In genomic region chr15:41791547-41791937, GRCh38 we compare ENCODE assay signal across 8 cellular contexts. TPM values are rescaled to one million over a fixed set of nuclear protein-coding genes. Genes with fewer than 3 reads are reported as not detected.
A peak's percentile ranks its signal among the peaks of the same experiment; 100 is the strongest.
DNase-seq lines count a peak whose midpoint lies in the region; ATAC-seq and TF ChIP-seq lines count a peak whose summit lies in the region.

No MANE protein-coding gene starts in this region.

- H3K4me3 ChIP-seq in DOHH2 (ENCODE audit: low read length) (peak overlapping the region; percentile 6; the same call in 1 of the 2 replicates), PC-9 (no peak overlapping the region), fibroblast of lung (replicated peaks in 1 of 4; ENCODE audit: control extremely low read depth in 1 of 4, insufficient read depth in 1 of 4, low read depth in 3 of 4, low read length in 4 of 4) (no peak overlapping the region), sigmoid colon (no peak overlapping the region)

- CTCF ChIA-PET in PC-9 (lab: Charles Lee): no interaction called here

- TF ChIP-seq EP300 in sigmoid colon (IDR thresholded peaks at IDR 0.05): no peak

- H3K9me2 ChIP-seq in DOHH2 (replicated peaks; ENCODE audit: control insufficient read depth, low read length) (no peaks in the 10 kb centered on the region), PC-9 (ENCODE audit: insufficient read depth) (no peaks in the 10 kb centered on the region)

- H2AFZ ChIP-seq in PC-9 (no peak overlapping the region), fibroblast of lung (ENCODE audit: low read length) (no peak overlapping the region)

- 87 to 94% methylated on average over 4 of the region's 4 CpGs for WGBS in sigmoid colon, 2 donors

- H3K79me2 ChIP-seq in DOHH2 (ENCODE audit: control insufficient read depth, low read length) (no peaks in the 10 kb centered on the region), PC-9 (ENCODE audit: low read depth) (no peaks in the 10 kb centered on the region), fibroblast of lung (ENCODE audit: control insufficient read depth, insufficient read depth, low read length) (peaks cover 17% of the 10 kb centered on the region)

- intact Hi-C loops in PC-9 (cut with micrococcal nuclease; ENCODE audit: unreplicated experiment): no loop called here
- intact Hi-C loops in sigmoid colon (cut with DNase I): no loop called here
- intact Hi-C loops in head of caudate nucleus (cut with DNase I): no loop called here

- H3K36me3 ChIP-seq in DOHH2 (ENCODE audit: control insufficient read depth, low read length) (no peaks in the 10 kb centered on the region), PC-9 (ENCODE audit: low read depth) (no peaks in the 10 kb centered on the region), fibroblast of lung (ENCODE audit: control insufficient read depth, insufficient read depth, low read length) (no peaks in the 10 kb centered on the region), sigmoid colon (no peaks in the 10 kb centered on the region)

- no peak for TF ChIP-seq POLR2A in sigmoid colon (IDR thresholded peaks at IDR 0.05)

- H3K4me2 ChIP-seq in DOHH2 (ENCODE audit: low read length): peak overlapping the region; percentile 31
- no peak overlapping the region for H3K4me2 ChIP-seq in PC-9
- H3K4me2 ChIP-seq in fibroblast of lung (ENCODE audit: extremely low read depth, insufficient read depth, low read length): no peak overlapping the region

- H3K4me1 ChIP-seq in DOHH2 (ENCODE audit: control insufficient read depth, low read length): peaks cover 50% of the 10 kb centered on the region
- peaks cover 16% of the 10 kb centered on the region for H3K4me1 ChIP-seq in PC-9 (replicated peaks; ENCODE audit: insufficient read depth)
- H3K4me1 ChIP-seq in fibroblast of lung (ENCODE audit: control insufficient read depth, extremely low read depth, insufficient read depth, low read length): peaks cover 20% of the 10 kb centered on the region
- H3K4me1 ChIP-seq in sigmoid colon: peaks cover 0 to 51% (median 45%) of the 10 kb centered on the region in 4 donors

- H3K27ac ChIP-seq in DOHH2 (ENCODE audit: low read depth, low read length) (no peak overlapping the region), PC-9 (0 out of 2 replicates have a peak overlapping the region, but pooled peaks have one; percentile 43), fibroblast of lung (ENCODE audit: insufficient read depth, low read length) (peak overlapping the region; percentile 76), sigmoid colon (peak overlapping the region in 3 of 4 donors; percentile 13 to 67 (median 19))

- H3K9ac ChIP-seq in fibroblast of lung (ENCODE audit: insufficient read depth, low read length): no peak overlapping the region

- no peak for DNase-seq in PC-9
- DNase-seq in fibroblast of lung (ENCODE audit: low read depth in 2 of 2): no peak
- DNase-seq in sigmoid colon: no peak
- no peak for DNase-seq in head of caudate nucleus
- no peak for DNase-seq in iPS-NIHi11 (ENCODE audit: low spot score)
- no peak for DNase-seq in cerebellar cortex (ENCODE audit: low spot score)

- TF ChIP-seq CTCF in DOHH2 (IDR thresholded peaks at IDR 0.05; ENCODE audit: low read depth, low read length, poor library complexity, severe bottlenecking) (no peak), PC-9 (conservative IDR thresholded peaks at IDR 0.05) (no peak), fibroblast of lung (conservative IDR thresholded peaks at IDR 0.05 in 1 of 2, IDR thresholded peaks at IDR 0.05 in 1 of 2; ENCODE audit: low read depth in 1 of 2, low read length in 2 of 2) (no peak), sigmoid colon (IDR thresholded peaks at IDR 0.05) (no peak)

- BruUV-seq in PC-9 (replicated peaks; lab: Mats Ljungman, UMichigan): no TSS peak

- H4K20me1 ChIP-seq in DOHH2 (ENCODE audit: control insufficient read depth, insufficient read depth, low read depth, low read length) (no peaks in the 10 kb centered on the region), PC-9 (ENCODE audit: insufficient read depth) (no peaks in the 10 kb centered on the region), fibroblast of lung (ENCODE audit: control insufficient read depth, extremely low read depth, insufficient read depth, low read length) (no peaks in the 10 kb centered on the region)

- H3K9me3 ChIP-seq in DOHH2 (ENCODE audit: control insufficient read depth, insufficient read depth, low read length): no peaks in the 10 kb centered on the region
- no peaks in the 10 kb centered on the region for H3K9me3 ChIP-seq in PC-9 (ENCODE audit: insufficient read depth, low read depth)
- no peaks in the 10 kb centered on the region for H3K9me3 ChIP-seq in fibroblast of lung (ENCODE audit: control insufficient read depth, insufficient read depth, low read depth, low read length)
- no peaks in the 10 kb centered on the region for H3K9me3 ChIP-seq in sigmoid colon

- no peaks in the 10 kb centered on the region for H3K27me3 ChIP-seq in DOHH2 (ENCODE audit: control insufficient read depth, low read length)
- H3K27me3 ChIP-seq in PC-9 (ENCODE audit: insufficient read depth, low read depth): no peaks in the 10 kb centered on the region
- H3K27me3 ChIP-seq in fibroblast of lung (ENCODE audit: control insufficient read depth, insufficient read depth, low read length): no peaks in the 10 kb centered on the region
- no peaks in the 10 kb centered on the region for H3K27me3 ChIP-seq in sigmoid colon

- POLR2A ChIA-PET in PC-9 (lab: Charles Lee; ENCODE audit: unreplicated experiment): interaction anchor here (0.6 to 1.1 kb wide), 2 partner anchors 17 to 169 kb away, joined by 3 to 6 read pairs; partner anchors contain the start of gene MAPKBP1

- 0 out of 2 replicates have a peak, but pooled peaks cover 2% of the 10 kb centered on the region for H3F3A ChIP-seq in DOHH2 (ENCODE audit: control insufficient read depth, insufficient read depth)
- no peaks in the 10 kb centered on the region for H3F3A ChIP-seq in PC-9 (ENCODE audit: insufficient read depth, low read depth)

- ATAC-seq in GM18867 (IDR thresholded peaks at IDR 0.05; ENCODE audit: unreplicated experiment): no peak

RNA-seq across cellular contexts. Expression of gene MAPKBP1, which starts 17.3 kb away (rescaled TPM):
- 17.6 and 22.9 TPM in 2 replicates for total RNA-seq in PC-9 (2021)
- 12.6 and 20.8 TPM in 2 replicates for total RNA-seq in fibroblast of lung
- polyA plus RNA-seq in fibroblast of lung: 2.8 and 3.8 TPM in 2 replicates
- 7.5 TPM in 2 replicates for polyA plus RNA-seq in fibroblast of lung (2012)
- 79.2 and 109 TPM in 2 replicates for polyA minus RNA-seq in fibroblast of lung (ENCODE audit: low replicate concordance)
- total RNA-seq in sigmoid colon: 10 to 100 TPM; 15.0 to 42.7 (median 22.3) TPM
- polyA plus RNA-seq in sigmoid colon: 1 to 10 TPM; 2.3 to 9.5 (median 3.0) TPM

RNA-seq across cellular contexts. Expression of gene JMJD7, which starts 36.4 kb away (rescaled TPM):
- total RNA-seq in PC-9 (2021) (6.5 and 11.7 TPM in 2 replicates), fibroblast of lung (3.6 and 4.0 TPM in 2 replicates), sigmoid colon (10 to 100 TPM in 3 of 4 donors, 1 to 10 TPM in 1; 9.7 to 14.0 (median 12.1) TPM)
- polyA plus RNA-seq in fibroblast of lung (2.2 and 4.8 TPM in 2 replicates), sigmoid colon (10 to 100 TPM in 2 of 3 donors, 1 to 10 TPM in 1; 9.5 to 12.4 (median 10.2) TPM)
- 3.7 and 7.7 TPM in 2 replicates for polyA plus RNA-seq in fibroblast of lung (2012)
- 4.8 and 5.4 TPM in 2 replicates for polyA minus RNA-seq in fibroblast of lung (ENCODE audit: low replicate concordance)

RNA-seq across cellular contexts. Expression of gene PLA2G4B, which starts 47.1 kb away (rescaled TPM):
- total RNA-seq in PC-9 (2021) (3.6 and 7.8 TPM in 2 replicates), fibroblast of lung (0.99 and 1.3 TPM in 2 replicates), sigmoid colon (1 to 10 TPM; 1.6 to 5.3 (median 3.4) TPM)
- polyA plus RNA-seq in fibroblast of lung (1.2 TPM in 2 replicates), sigmoid colon (1 to 10 TPM in 1 of 3 donors, under 1 TPM in 1, not detected in 1; 0.92 to 6.5 TPM)
- 0.77 and 1.2 TPM in 2 replicates for polyA plus RNA-seq in fibroblast of lung (2012)
- polyA minus RNA-seq in fibroblast of lung (ENCODE audit: low replicate concordance): not detected in 2 replicates
